8 cellular contexts compared by ENCODE assay signal in the genomic region with DNA sequence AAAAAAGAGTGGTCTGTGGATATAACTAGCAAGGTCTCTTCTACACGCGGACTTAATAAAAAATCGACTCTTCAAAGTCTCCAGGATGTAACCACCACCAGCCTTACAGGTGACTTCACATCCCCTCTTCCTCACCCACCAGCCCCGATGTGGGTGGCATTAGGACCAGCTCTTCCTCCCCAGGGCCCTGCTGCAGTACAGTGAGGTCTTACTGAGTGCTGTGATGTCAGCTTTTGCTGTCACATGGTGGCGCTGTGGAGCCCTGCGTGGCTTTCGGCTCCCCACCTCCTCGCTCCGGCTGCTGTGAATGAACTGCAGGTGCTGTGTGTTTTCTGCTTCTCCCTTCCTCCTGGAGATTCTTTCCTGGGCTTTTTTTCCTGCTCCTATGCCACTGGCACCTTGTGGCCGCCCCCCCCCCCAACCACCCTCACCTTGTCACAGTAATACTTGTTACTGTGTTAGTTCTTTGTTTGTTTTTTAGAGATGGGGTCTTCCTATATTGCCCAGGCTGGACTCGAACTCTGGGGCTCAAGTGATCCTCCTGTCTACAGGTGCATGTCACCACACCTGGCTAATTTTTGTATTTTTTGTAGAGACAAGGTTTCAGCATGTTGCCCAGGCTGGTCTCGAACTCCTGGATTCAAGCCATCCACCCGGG. TPM values are rescaled to one million over a fixed set of nuclear protein-coding genes. Genes with fewer than 3 reads are reported as not detected.
DNase-seq lines count a peak whose midpoint lies in the region; ATAC-seq, FAIRE-seq and TF ChIP-seq lines count a peak whose summit lies in the region.

No MANE protein-coding gene starts in this region.

- H3K9me3 Mint-ChIP-seq in activated naive CD4-positive, alpha-beta T cell treated with anti-CD3 and anti-CD28 coated beads for 36 hours = no peaks in the 10 kb centered on the region

- no peak overlapping the region for H3K4me3 ChIP-seq in BE2C (ENCODE audit: low read depth, low read length)

- ATAC-seq in GM21825 (IDR thresholded peaks at IDR 0.05; ENCODE audit: unreplicated experiment) (peak; percentile 82), Right ventricle myocardium inferior (peak; percentile 77)

- no peaks in the 10 kb centered on the region for H3K9me3 ChIP-seq in BE2C

- no peak overlapping the region for H3K27ac Mint-ChIP-seq in activated naive CD4-positive, alpha-beta T cell treated with anti-CD3 and anti-CD28 coated beads for 36 hours

- FAIRE-seq in urothelium cell line (lab: Jason Lieb, UNC) = no peak

- no peaks in the 10 kb centered on the region for H3K27me3 ChIP-seq in BE2C

- intact Hi-C loops in activated naive CD4-positive, alpha-beta T cell treated with anti-CD3 and anti-CD28 coated beads for 36 hours (cut with micrococcal nuclease) = loop anchor here (1.0 to 2.0 kb wide), 2 partner anchors 481 to 497 kb away; no protein-coding TSS in a partner anchor
- intact Hi-C loops in Right ventricle myocardium inferior (cut with DNase I) (no loop called here), posterior vena cava (cut with DNase I) (no loop called here)

- H3K4me1 ChIP-seq in BE2C = peaks cover 9% of the 10 kb centered on the region

- H3K36me3 Mint-ChIP-seq in activated naive CD4-positive, alpha-beta T cell treated with anti-CD3 and anti-CD28 coated beads for 36 hours (ENCODE audit: low read depth) = no peaks in the 10 kb centered on the region

- CTCF ChIA-PET in activated naive CD4-positive, alpha-beta T cell treated with anti-CD3 and anti-CD28 coated beads for 36 hours (lab: Charles Lee) = interaction anchor here (0.6 to 1.2 kb wide), 5 partner anchors 12 to 423 kb away, joined by 3 to 4 read pairs (median 4); no protein-coding TSS in a partner anchor

- DNase-seq in BE2C = peak; percentile 91
- DNase-seq in NCI-H1417 (lab: John Stamatoyannopoulos, UW) = peak; percentile 71 to 92 (median 78)
- peak; percentile 87 for DNase-seq in SKM-1 treated with dmso at 0.1 percent for 144 hours (lab: John Stamatoyannopoulos, UW; ENCODE audit: unreplicated experiment)
- peak; percentile 94 for DNase-seq in activated naive CD4-positive, alpha-beta T cell treated with anti-CD3 and anti-CD28 coated beads for 36 hours
- DNase-seq in Right ventricle myocardium inferior (ENCODE audit: missing footprints) = peak; percentile 88
- DNase-seq in posterior vena cava (ENCODE audit: low spot score) = peak; percentile 94
- peak; percentile 81 for DNase-seq in urothelium cell line (ENCODE audit: low spot score)

- peak; percentile 92 for TF ChIP-seq CTCF in BE2C (IDR thresholded peaks at IDR 0.05; ENCODE audit: low read depth, low read length)

- H3K36me3 ChIP-seq in BE2C = no peaks in the 10 kb centered on the region

- peaks cover 13% of the 10 kb centered on the region for H3K4me1 Mint-ChIP-seq in activated naive CD4-positive, alpha-beta T cell treated with anti-CD3 and anti-CD28 coated beads for 36 hours (ENCODE audit: low read depth)

- H3K4me3 Mint-ChIP-seq in activated naive CD4-positive, alpha-beta T cell treated with anti-CD3 and anti-CD28 coated beads for 36 hours = no peak overlapping the region

- H3K27me3 Mint-ChIP-seq in activated naive CD4-positive, alpha-beta T cell treated with anti-CD3 and anti-CD28 coated beads for 36 hours (ENCODE audit: low read depth) = no peaks in the 10 kb centered on the region

RNA-seq across cellular contexts. Expression of a gene that starts 15.8 kb away (rescaled TPM):
- polyA plus RNA-seq in BE2C (2012; ENCODE audit: insufficient read depth, insufficient read length, low read depth) = 42.8 TPM
- 10 to 100 TPM; 55.9 to 59.9 TPM for total RNA-seq in activated naive CD4-positive, alpha-beta T cell treated with anti-CD3 and anti-CD28 coated beads for 36 hours
- total RNA-seq in Right ventricle myocardium inferior = 125 TPM
- total RNA-seq in posterior vena cava = 10 to 100 TPM; 74.5 to 90.8 TPM
